Comparison of ENCODE assay signal across 1 cellular context in the genomic region with DNA sequence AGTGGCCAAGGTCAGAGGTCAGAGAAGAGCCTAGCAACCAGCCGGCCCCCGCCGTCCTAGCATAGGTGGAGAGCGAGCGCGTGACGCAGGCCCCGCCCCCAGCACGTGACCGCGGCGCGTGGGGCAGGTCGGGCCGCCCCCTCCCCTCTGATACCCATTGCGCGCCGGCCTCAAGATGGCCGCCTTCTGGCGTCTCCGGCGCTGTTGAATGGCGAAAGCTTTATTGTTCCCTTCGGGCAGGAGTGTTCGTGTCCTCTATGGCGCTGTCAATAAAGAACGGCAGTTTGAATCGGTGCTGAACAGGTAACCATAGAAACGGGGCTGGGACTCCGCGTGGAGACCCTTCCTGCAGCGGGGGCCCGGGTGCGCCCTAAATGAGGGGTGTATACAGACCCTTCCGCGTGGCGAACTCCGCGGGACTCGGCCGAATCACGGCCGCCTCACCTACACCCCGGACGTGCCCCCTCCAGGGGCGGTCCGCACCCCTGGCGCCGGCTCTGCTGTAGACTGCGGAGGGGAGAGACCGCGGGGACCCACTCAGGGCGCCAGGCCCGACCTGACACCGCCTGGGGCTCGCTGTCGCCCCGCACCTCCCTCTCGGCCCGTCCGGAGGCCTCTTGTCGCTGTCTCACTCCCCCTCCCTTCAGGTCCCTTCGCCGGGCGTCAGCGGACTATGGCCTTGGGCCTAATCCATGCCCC.
TF ChIP-seq lines count a peak whose summit lies in the region.

A gene with protein sequence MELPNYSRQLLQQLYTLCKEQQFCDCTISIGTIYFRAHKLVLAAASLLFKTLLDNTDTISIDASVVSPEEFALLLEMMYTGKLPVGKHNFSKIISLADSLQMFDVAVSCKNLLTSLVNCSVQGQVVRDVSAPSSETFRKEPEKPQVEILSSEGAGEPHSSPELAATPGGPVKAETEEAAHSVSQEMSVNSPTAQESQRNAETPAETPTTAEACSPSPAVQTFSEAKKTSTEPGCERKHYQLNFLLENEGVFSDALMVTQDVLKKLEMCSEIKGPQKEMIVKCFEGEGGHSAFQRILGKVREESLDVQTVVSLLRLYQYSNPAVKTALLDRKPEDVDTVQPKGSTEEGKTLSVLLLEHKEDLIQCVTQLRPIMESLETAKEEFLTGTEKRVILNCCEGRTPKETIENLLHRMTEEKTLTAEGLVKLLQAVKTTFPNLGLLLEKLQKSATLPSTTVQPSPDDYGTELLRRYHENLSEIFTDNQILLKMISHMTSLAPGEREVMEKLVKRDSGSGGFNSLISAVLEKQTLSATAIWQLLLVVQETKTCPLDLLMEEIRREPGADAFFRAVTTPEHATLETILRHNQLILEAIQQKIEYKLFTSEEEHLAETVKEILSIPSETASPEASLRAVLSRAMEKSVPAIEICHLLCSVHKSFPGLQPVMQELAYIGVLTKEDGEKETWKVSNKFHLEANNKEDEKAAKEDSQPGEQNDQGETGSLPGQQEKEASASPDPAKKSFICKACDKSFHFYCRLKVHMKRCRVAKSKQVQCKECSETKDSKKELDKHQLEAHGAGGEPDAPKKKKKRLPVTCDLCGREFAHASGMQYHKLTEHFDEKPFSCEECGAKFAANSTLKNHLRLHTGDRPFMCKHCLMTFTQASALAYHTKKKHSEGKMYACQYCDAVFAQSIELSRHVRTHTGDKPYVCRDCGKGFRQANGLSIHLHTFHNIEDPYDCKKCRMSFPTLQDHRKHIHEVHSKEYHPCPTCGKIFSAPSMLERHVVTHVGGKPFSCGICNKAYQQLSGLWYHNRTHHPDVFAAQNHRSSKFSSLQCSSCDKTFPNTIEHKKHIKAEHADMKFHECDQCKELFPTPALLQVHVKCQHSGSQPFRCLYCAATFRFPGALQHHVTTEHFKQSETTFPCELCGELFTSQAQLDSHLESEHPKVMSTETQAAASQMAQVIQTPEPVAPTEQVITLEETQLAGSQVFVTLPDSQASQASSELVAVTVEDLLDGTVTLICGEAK (plus strand): TSS at position 150 of the 699 bp plus-strand sequence. CDS start 38,098 bp downstream, outside the sequence.

TF ChIP-seq in HepG2, 621 proteins besides CTCF, POLR2A, EP300 and RAD21 (continued from another document and continues in another):
- TF ChIP-seq, protein P1, sequence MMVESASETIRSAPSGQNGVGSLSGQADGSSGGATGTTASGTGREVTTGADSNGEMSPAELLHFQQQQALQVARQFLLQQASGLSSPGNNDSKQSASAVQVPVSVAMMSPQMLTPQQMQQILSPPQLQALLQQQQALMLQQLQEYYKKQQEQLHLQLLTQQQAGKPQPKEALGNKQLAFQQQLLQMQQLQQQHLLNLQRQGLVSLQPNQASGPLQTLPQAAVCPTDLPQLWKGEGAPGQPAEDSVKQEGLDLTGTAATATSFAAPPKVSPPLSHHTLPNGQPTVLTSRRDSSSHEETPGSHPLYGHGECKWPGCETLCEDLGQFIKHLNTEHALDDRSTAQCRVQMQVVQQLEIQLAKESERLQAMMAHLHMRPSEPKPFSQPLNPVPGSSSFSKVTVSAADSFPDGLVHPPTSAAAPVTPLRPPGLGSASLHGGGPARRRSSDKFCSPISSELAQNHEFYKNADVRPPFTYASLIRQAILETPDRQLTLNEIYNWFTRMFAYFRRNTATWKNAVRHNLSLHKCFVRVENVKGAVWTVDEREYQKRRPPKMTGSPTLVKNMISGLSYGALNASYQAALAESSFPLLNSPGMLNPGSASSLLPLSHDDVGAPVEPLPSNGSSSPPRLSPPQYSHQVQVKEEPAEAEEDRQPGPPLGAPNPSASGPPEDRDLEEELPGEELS (CRISPR knock-in tag; IDR thresholded peaks at IDR 0.05), result peak; percentile 55
- peak; percentile 85 for TF ChIP-seq RXRB (CRISPR knock-in tag; IDR thresholded peaks at IDR 0.05; ENCODE audit: borderline replicate concordance)
- peak; percentile 83 for TF ChIP-seq NFYC (CRISPR knock-in tag; IDR thresholded peaks at IDR 0.05)
- peak; percentile 74 for TF ChIP-seq DNMT1 (CRISPR knock-in tag; IDR thresholded peaks at IDR 0.05)
- no peak; the same call in 1 of the 2 replicates for TF ChIP-seq BRD4 (CRISPR knock-in tag; IDR thresholded peaks at IDR 0.05)
- TF ChIP-seq ZNF121 (CRISPR knock-in tag; IDR thresholded peaks at IDR 0.05), result no peak
- no peak for TF ChIP-seq ZNF674 (CRISPR knock-in tag; IDR thresholded peaks at IDR 0.05; ENCODE audit: low read depth)
- TF ChIP-seq, protein P2, sequence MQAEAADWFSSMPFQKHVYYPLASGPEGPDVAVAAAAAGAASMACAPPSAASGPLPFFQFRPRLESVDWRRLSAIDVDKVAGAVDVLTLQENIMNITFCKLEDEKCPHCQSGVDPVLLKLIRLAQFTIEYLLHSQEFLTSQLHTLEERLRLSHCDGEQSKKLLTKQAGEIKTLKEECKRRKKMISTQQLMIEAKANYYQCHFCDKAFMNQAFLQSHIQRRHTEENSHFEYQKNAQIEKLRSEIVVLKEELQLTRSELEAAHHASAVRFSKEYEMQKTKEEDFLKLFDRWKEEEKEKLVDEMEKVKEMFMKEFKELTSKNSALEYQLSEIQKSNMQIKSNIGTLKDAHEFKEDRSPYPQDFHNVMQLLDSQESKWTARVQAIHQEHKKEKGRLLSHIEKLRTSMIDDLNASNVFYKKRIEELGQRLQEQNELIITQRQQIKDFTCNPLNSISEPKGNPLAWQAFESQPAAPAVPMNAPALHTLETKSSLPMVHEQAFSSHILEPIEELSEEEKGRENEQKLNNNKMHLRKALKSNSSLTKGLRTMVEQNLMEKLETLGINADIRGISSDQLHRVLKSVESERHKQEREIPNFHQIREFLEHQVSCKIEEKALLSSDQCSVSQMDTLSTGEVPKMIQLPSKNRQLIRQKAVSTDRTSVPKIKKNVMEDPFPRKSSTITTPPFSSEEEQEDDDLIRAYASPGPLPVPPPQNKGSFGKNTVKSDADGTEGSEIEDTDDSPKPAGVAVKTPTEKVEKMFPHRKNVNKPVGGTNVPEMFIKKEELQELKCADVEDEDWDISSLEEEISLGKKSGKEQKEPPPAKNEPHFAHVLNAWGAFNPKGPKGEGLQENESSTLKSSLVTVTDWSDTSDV (CRISPR knock-in tag; IDR thresholded peaks at IDR 0.05), result no peak
- TF ChIP-seq, protein P3, sequence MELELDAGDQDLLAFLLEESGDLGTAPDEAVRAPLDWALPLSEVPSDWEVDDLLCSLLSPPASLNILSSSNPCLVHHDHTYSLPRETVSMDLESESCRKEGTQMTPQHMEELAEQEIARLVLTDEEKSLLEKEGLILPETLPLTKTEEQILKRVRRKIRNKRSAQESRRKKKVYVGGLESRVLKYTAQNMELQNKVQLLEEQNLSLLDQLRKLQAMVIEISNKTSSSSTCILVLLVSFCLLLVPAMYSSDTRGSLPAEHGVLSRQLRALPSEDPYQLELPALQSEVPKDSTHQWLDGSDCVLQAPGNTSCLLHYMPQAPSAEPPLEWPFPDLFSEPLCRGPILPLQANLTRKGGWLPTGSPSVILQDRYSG (CRISPR knock-in tag; IDR thresholded peaks at IDR 0.05), result 0 out of 2 replicates have a peak, but pooled peaks have one; percentile 13
- TF ChIP-seq HOXA9 (CRISPR knock-in tag; IDR thresholded peaks at IDR 0.05; ENCODE audit: borderline replicate concordance), result no peak
- TF ChIP-seq ZNF225 (CRISPR knock-in tag; IDR thresholded peaks at IDR 0.05), result no peak
- no peak for TF ChIP-seq ZNF382 (CRISPR knock-in tag; IDR thresholded peaks at IDR 0.05; ENCODE audit: borderline replicate concordance)
- no peak for TF ChIP-seq JUND (CRISPR knock-in tag; IDR thresholded peaks at IDR 0.05)
- peak; percentile 79 for TF ChIP-seq RBFOX2 (IDR thresholded peaks at IDR 0.05; ENCODE audit: low read depth, low read length)
- TF ChIP-seq ZSCAN9 (CRISPR knock-in tag; IDR thresholded peaks at IDR 0.05; ENCODE audit: borderline replicate concordance), result peak; percentile 52; the same call in 1 of the 2 replicates
- TF ChIP-seq, protein P4, sequence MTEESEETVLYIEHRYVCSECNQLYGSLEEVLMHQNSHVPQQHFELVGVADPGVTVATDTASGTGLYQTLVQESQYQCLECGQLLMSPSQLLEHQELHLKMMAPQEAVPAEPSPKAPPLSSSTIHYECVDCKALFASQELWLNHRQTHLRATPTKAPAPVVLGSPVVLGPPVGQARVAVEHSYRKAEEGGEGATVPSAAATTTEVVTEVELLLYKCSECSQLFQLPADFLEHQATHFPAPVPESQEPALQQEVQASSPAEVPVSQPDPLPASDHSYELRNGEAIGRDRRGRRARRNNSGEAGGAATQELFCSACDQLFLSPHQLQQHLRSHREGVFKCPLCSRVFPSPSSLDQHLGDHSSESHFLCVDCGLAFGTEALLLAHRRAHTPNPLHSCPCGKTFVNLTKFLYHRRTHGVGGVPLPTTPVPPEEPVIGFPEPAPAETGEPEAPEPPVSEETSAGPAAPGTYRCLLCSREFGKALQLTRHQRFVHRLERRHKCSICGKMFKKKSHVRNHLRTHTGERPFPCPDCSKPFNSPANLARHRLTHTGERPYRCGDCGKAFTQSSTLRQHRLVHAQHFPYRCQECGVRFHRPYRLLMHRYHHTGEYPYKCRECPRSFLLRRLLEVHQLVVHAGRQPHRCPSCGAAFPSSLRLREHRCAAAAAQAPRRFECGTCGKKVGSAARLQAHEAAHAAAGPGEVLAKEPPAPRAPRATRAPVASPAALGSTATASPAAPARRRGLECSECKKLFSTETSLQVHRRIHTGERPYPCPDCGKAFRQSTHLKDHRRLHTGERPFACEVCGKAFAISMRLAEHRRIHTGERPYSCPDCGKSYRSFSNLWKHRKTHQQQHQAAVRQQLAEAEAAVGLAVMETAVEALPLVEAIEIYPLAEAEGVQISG (CRISPR knock-in tag; IDR thresholded peaks at IDR 0.05), result peak; percentile 93
- no peak for TF ChIP-seq HOXA7 (CRISPR knock-in tag; IDR thresholded peaks at IDR 0.05)
- no peak for TF ChIP-seq ZNF547 (CRISPR knock-in tag; IDR thresholded peaks at IDR 0.05)
- TF ChIP-seq, protein P5, sequence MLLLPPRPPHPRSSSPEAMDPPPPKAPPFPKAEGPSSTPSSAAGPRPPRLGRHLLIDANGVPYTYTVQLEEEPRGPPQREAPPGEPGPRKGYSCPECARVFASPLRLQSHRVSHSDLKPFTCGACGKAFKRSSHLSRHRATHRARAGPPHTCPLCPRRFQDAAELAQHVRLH (CRISPR knock-in tag; IDR thresholded peaks at IDR 0.05; ENCODE audit: borderline replicate concordance, low read depth), result no peak
- TF ChIP-seq ZNF761 (CRISPR knock-in tag; conservative IDR thresholded peaks at IDR 0.05), result peak; percentile 87
- TF ChIP-seq ZNF256 (CRISPR knock-in tag; conservative IDR thresholded peaks at IDR 0.05), result no peak
- TF ChIP-seq, protein P6, sequence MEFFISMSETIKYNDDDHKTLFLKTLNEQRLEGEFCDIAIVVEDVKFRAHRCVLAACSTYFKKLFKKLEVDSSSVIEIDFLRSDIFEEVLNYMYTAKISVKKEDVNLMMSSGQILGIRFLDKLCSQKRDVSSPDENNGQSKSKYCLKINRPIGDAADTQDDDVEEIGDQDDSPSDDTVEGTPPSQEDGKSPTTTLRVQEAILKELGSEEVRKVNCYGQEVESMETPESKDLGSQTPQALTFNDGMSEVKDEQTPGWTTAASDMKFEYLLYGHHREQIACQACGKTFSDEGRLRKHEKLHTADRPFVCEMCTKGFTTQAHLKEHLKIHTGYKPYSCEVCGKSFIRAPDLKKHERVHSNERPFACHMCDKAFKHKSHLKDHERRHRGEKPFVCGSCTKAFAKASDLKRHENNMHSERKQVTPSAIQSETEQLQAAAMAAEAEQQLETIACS (CRISPR knock-in tag; IDR thresholded peaks at IDR 0.05), result no peak
- TF ChIP-seq HDAC1 (CRISPR knock-in tag; IDR thresholded peaks at IDR 0.05), result peak; percentile 97
- TF ChIP-seq, protein P7, sequence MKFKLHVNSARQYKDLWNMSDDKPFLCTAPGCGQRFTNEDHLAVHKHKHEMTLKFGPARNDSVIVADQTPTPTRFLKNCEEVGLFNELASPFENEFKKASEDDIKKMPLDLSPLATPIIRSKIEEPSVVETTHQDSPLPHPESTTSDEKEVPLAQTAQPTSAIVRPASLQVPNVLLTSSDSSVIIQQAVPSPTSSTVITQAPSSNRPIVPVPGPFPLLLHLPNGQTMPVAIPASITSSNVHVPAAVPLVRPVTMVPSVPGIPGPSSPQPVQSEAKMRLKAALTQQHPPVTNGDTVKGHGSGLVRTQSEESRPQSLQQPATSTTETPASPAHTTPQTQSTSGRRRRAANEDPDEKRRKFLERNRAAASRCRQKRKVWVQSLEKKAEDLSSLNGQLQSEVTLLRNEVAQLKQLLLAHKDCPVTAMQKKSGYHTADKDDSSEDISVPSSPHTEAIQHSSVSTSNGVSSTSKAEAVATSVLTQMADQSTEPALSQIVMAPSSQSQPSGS (CRISPR knock-in tag; IDR thresholded peaks at IDR 0.05), result peak; percentile 90
- no peak; the same call in 1 of the 2 replicates for TF ChIP-seq MIER3 (CRISPR knock-in tag; IDR thresholded peaks at IDR 0.05; ENCODE audit: borderline replicate concordance)
- TF ChIP-seq, protein P8, sequence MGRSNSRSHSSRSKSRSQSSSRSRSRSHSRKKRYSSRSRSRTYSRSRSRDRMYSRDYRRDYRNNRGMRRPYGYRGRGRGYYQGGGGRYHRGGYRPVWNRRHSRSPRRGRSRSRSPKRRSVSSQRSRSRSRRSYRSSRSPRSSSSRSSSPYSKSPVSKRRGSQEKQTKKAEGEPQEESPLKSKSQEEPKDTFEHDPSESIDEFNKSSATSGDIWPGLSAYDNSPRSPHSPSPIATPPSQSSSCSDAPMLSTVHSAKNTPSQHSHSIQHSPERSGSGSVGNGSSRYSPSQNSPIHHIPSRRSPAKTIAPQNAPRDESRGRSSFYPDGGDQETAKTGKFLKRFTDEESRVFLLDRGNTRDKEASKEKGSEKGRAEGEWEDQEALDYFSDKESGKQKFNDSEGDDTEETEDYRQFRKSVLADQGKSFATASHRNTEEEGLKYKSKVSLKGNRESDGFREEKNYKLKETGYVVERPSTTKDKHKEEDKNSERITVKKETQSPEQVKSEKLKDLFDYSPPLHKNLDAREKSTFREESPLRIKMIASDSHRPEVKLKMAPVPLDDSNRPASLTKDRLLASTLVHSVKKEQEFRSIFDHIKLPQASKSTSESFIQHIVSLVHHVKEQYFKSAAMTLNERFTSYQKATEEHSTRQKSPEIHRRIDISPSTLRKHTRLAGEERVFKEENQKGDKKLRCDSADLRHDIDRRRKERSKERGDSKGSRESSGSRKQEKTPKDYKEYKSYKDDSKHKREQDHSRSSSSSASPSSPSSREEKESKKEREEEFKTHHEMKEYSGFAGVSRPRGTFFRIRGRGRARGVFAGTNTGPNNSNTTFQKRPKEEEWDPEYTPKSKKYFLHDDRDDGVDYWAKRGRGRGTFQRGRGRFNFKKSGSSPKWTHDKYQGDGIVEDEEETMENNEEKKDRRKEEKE (IDR thresholded peaks at IDR 0.05), result no peak
- TF ChIP-seq, protein P9, sequence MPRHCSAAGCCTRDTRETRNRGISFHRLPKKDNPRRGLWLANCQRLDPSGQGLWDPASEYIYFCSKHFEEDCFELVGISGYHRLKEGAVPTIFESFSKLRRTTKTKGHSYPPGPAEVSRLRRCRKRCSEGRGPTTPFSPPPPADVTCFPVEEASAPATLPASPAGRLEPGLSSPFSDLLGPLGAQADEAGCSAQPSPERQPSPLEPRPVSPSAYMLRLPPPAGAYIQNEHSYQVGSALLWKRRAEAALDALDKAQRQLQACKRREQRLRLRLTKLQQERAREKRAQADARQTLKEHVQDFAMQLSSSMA (CRISPR knock-in tag; IDR thresholded peaks at IDR 0.05), result peak; percentile 83; the same call in 1 of the 2 replicates
- TF ChIP-seq, protein P10, sequence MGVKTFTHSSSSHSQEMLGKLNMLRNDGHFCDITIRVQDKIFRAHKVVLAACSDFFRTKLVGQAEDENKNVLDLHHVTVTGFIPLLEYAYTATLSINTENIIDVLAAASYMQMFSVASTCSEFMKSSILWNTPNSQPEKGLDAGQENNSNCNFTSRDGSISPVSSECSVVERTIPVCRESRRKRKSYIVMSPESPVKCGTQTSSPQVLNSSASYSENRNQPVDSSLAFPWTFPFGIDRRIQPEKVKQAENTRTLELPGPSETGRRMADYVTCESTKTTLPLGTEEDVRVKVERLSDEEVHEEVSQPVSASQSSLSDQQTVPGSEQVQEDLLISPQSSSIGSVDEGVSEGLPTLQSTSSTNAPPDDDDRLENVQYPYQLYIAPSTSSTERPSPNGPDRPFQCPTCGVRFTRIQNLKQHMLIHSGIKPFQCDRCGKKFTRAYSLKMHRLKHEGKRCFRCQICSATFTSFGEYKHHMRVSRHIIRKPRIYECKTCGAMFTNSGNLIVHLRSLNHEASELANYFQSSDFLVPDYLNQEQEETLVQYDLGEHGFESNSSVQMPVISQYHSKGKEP (CRISPR knock-in tag; IDR thresholded peaks at IDR 0.05), result no peak; the same call in 1 of the 2 replicates
- TF ChIP-seq CEBPG (CRISPR knock-in tag; IDR thresholded peaks at IDR 0.05), result peak; percentile 57
- TF ChIP-seq NBN (conservative IDR thresholded peaks at IDR 0.05), result no peak
